ENCODE assay signal across 1 cellular context in genomic region chr3:61601831-61602230, GRCh38.
TF ChIP-seq lines count a peak whose summit lies in the region.

No MANE protein-coding gene starts in this region.

TF ChIP-seq in SK-N-SH treated with all-trans-retinoic acid at 6 μM for 48 hours, 23 proteins besides CTCF, POLR2A, EP300 and RAD21 (continued from another document):
- TF ChIP-seq CSRNP3 (CRISPR knock-in tag; IDR thresholded peaks at IDR 0.05): no peak
